ENCODE assay signal across 30 cellular contexts in the genomic region with DNA sequence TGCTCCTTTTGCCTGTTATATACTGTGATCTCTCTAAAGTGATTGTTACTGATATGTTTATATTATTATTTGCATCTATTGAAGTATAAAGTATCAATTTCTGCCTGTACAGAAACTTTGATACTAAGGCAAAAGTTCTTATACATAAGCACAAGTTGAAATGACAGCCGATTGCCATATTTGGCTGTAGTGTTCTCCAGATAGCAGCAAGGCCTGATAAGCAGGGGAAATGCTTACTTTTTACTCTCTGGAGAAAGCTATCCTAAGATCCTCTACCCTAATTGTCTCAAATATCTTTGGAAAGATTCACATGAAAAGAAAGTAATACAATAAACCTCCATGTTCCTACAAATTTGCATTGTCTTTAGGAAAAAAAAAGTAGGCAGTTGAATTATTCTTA.
"Had no signal": no experiment of that assay in that cellular context is flagged by ENCODE, and none has a peak within 500 bp of the region (broad histone marks: within the 10 kb centered on the region; RNA-seq: fewer than 3 reads in every experiment).

No MANE protein-coding gene starts in this region.

- H3K9me3 ChIP-seq: body of pancreas, esophagus muscularis mucosa, ovary, right lobe of liver, thoracic aorta, uterus had no signal

- DNase-seq: activated B cell treated with CpG ODN at 0.5 μM for 24 hours; activated CD8-positive, alpha-beta memory T cell treated with anti-CD3 and anti-CD28 coated beads, Interleukin-2, amount 10 ng/mL, durations not matched to agents 7 days and 5 days; activated CD8-positive, alpha-beta T cell treated with anti-CD3 and anti-CD28 coated beads, Interleukin-2, amount 10 ng/mL, durations not matched to agents 7 days and 5 days; activated effector memory CD4-positive, alpha-beta T cell treated with Interleukin-2 at 50 U/mL for 16 hours; activated naive CD4-positive, alpha-beta T cell treated with Interleukin-2 at 50 U/mL for 16 hours; activated T-cell treated with anti-CD3 and anti-CD28 coated beads, Interleukin-2, amount 50 U/mL, for 48 hours; anterior cingulate cortex; body of pancreas; endodermal cell; glutamatergic neuron; left cardiac atrium; naive thymus-derived CD4-positive, alpha-beta T cell; ovary; right lobe of liver; stimulated activated CD4-positive, alpha-beta T cell treated with anti-CD3 and anti-CD28 coated beads, Interleukin-12 subunit alpha, Interleukin-12 subunit beta, amount 100 ng/mL, for 4 hours; stimulated activated CD4-positive, alpha-beta T cell treated with anti-CD3 and anti-CD28 coated beads, Interleukin-4, amount 100 ng/mL, for 1 hour; stimulated activated naive CD8-positive, alpha-beta T cell treated with anti-CD3 and anti-CD28 coated beads, Interleukin-15, Interleukin-2, amounts not matched to agents 100 U/mL and 50 U/mL, for 24 hours; T-helper 9 cell; trophoblast cell; uterus had no signal

- H3K4me3 ChIP-seq: body of pancreas, esophagus muscularis mucosa, ovary, right lobe of liver, skin epidermis, thoracic aorta, uterus had no signal

- FAIRE-seq: frontal cortex, keratinocyte had no signal

- H3K27ac Mint-ChIP-seq: activated B cell treated with CpG ODN at 0.5 μM for 24 hours; activated CD8-positive, alpha-beta memory T cell treated with anti-CD3 and anti-CD28 coated beads, Interleukin-2, amount 10 ng/mL, durations not matched to agents 7 days and 5 days; activated CD8-positive, alpha-beta T cell treated with anti-CD3 and anti-CD28 coated beads, Interleukin-2, amount 10 ng/mL, durations not matched to agents 7 days and 5 days; activated naive CD8-positive, alpha-beta T cell; dendritic cell treated with granulocyte-macrophage colony-stimulating factor and Interleukin-4, amounts not matched to agents 40 ng/mL and 50 ng/mL, for 4 days; endodermal cell; mesothelial cell of epicardium; progenitor cell of endocrine pancreas; T-helper 1 cell treated with Interleukin-12 subunit alpha and Interleukin-12 subunit beta and Interleukin-4 antibody, amounts not matched to agents 30 μg/mL and 1 μg/mL, for 36 hours had no signal

- H3K27me3 Mint-ChIP-seq: activated B cell treated with CpG ODN at 0.5 μM for 24 hours; activated CD8-positive, alpha-beta memory T cell treated with anti-CD3 and anti-CD28 coated beads, Interleukin-2, amount 10 ng/mL, durations not matched to agents 7 days and 5 days; activated naive CD8-positive, alpha-beta T cell; dendritic cell treated with granulocyte-macrophage colony-stimulating factor and Interleukin-4, amounts not matched to agents 40 ng/mL and 50 ng/mL, for 4 days; naive thymus-derived CD4-positive, alpha-beta T cell; progenitor cell of endocrine pancreas had no signal

- H3K36me3 ChIP-seq: ovary, uterus had no signal

- H3K4me1 Mint-ChIP-seq: endodermal cell had no signal

- H3K27ac ChIP-seq: body of pancreas, ovary, right lobe of liver, skin epidermis, thoracic aorta, uterus had no signal

- H3K9me3 Mint-ChIP-seq: activated B cell treated with CpG ODN at 0.5 μM for 24 hours; dendritic cell treated with granulocyte-macrophage colony-stimulating factor and Interleukin-4, amounts not matched to agents 40 ng/mL and 50 ng/mL, for 4 days; endodermal cell; mesothelial cell of epicardium; naive thymus-derived CD4-positive, alpha-beta T cell; T-helper 1 cell treated with Interleukin-12 subunit alpha and Interleukin-12 subunit beta and Interleukin-4 antibody, amounts not matched to agents 30 μg/mL and 1 μg/mL, for 36 hours had no signal

- ATAC-seq: activated CD8-positive, alpha-beta memory T cell treated with anti-CD3 and anti-CD28 coated beads, Interleukin-2, amount 10 ng/mL, durations not matched to agents 7 days and 5 days; activated CD8-positive, alpha-beta T cell treated with anti-CD3 and anti-CD28 coated beads, Interleukin-2, amount 10 ng/mL, durations not matched to agents 7 days and 5 days; body of pancreas; naive thymus-derived CD4-positive, alpha-beta T cell; right lobe of liver; stimulated activated naive CD8-positive, alpha-beta T cell treated with anti-CD3 and anti-CD28 coated beads, Interleukin-15, Interleukin-2, amounts not matched to agents 100 U/mL and 50 U/mL, for 24 hours had no signal

- H3K27me3 ChIP-seq: body of pancreas, esophagus muscularis mucosa, ovary, right lobe of liver, uterus had no signal

- H3K4me1 ChIP-seq: right lobe of liver, uterus had no signal

- H3K4me3 Mint-ChIP-seq: activated B cell treated with CpG ODN at 0.5 μM for 24 hours; activated CD8-positive, alpha-beta memory T cell treated with anti-CD3 and anti-CD28 coated beads, Interleukin-2, amount 10 ng/mL, durations not matched to agents 7 days and 5 days; activated CD8-positive, alpha-beta T cell treated with anti-CD3 and anti-CD28 coated beads, Interleukin-2, amount 10 ng/mL, durations not matched to agents 7 days and 5 days; activated naive CD8-positive, alpha-beta T cell; dendritic cell treated with granulocyte-macrophage colony-stimulating factor and Interleukin-4, amounts not matched to agents 40 ng/mL and 50 ng/mL, for 4 days; endodermal cell; mesothelial cell of epicardium; naive thymus-derived CD4-positive, alpha-beta T cell; T-helper 1 cell treated with Interleukin-12 subunit alpha and Interleukin-12 subunit beta and Interleukin-4 antibody, amounts not matched to agents 30 μg/mL and 1 μg/mL, for 36 hours had no signal
